13 cellular contexts compared by ENCODE assay signal in genomic region chr7:77338883-77339629, GRCh38.
DNase-seq lines count a peak whose midpoint lies in the region; ATAC-seq and TF ChIP-seq lines count a peak whose summit lies in the region.
"Had no signal": no experiment of that assay in that cellular context is flagged by ENCODE, and none has a peak within 500 bp of the region (broad histone marks: within the 10 kb centered on the region; RNA-seq: fewer than 3 reads in every experiment).

No MANE protein-coding gene starts in this region.

- H3K4me3 ChIP-seq in Caco-2 (ENCODE audit: low read depth, low read length): no peak overlapping the region
- no peak overlapping the region for H3K4me3 ChIP-seq in fibroblast of pulmonary artery (replicated peaks; ENCODE audit: low read depth, low read length)

- TF ChIP-seq CTCF in Caco-2 (IDR thresholded peaks at IDR 0.05; ENCODE audit: insufficient read depth in 1 of 2, low read depth in 1 of 2, low read length in 1 of 2, severe bottlenecking in 1 of 2, unreplicated experiment in 1 of 2) (no peak), fibroblast of pulmonary artery (IDR thresholded peaks at IDR 0.05; ENCODE audit: low read length, missing control alignments) (no peak)

- peaks cover 10% of the 10 kb centered on the region for H3K36me3 Mint-ChIP-seq in Caco-2 (ENCODE audit: insufficient read depth, unreplicated experiment)
- peaks cover 2% of the 10 kb centered on the region for H3K36me3 Mint-ChIP-seq in natural killer cell treated with Interleukin-12 subunit alpha and Interleukin-12 subunit beta and Interleukin-15 and Interleukin-18, amount 100 ng/mL, for 72 hours

- no peaks in the 10 kb centered on the region for H3K9me3 Mint-ChIP-seq in Caco-2 (ENCODE audit: unreplicated experiment)
- H3K9me3 Mint-ChIP-seq in natural killer cell treated with Interleukin-12 subunit alpha and Interleukin-12 subunit beta and Interleukin-15 and Interleukin-18, amount 100 ng/mL, for 72 hours: peaks cover 1% of the 10 kb centered on the region
- H3K9me3 Mint-ChIP-seq: activated T-cell treated with anti-CD3 and anti-CD28 coated beads, Interleukin-2, amount 50 U/mL, for 4 hours; CD4-positive, alpha-beta T cell had no signal

- BruUV-seq in Caco-2 (replicated peaks; lab: Mats Ljungman, UMichigan): TSS peak; percentile 49

- no peaks in the 10 kb centered on the region for H3K27me3 Mint-ChIP-seq in Caco-2 (ENCODE audit: insufficient read depth, unreplicated experiment)
- H3K27me3 Mint-ChIP-seq in natural killer cell treated with Interleukin-12 subunit alpha and Interleukin-12 subunit beta and Interleukin-15 and Interleukin-18, amount 100 ng/mL, for 72 hours: no peaks in the 10 kb centered on the region
- H3K27me3 Mint-ChIP-seq: CD4-positive, alpha-beta T cell had no signal

- ATAC-seq in natural killer cell treated with Interleukin-12 subunit alpha and Interleukin-12 subunit beta and Interleukin-15 and Interleukin-18, amount 100 ng/mL, for 72 hours: peak in 1 of 2 donors; percentile 61
- ATAC-seq in HG03457 (IDR thresholded peaks at IDR 0.05; ENCODE audit: unreplicated experiment) (no peak), HG03565 (IDR thresholded peaks at IDR 0.05; ENCODE audit: unreplicated experiment) (no peak), GM21825 (IDR thresholded peaks at IDR 0.05; ENCODE audit: unreplicated experiment) (no peak)
- ATAC-seq: activated T-cell treated with anti-CD3 and anti-CD28 coated beads, Interleukin-2, amount 50 U/mL, for 4 hours had no signal

- peak overlapping the region; percentile 16 for H3K4me3 Mint-ChIP-seq in Caco-2 (ENCODE audit: unreplicated experiment)
- H3K4me3 Mint-ChIP-seq in natural killer cell treated with Interleukin-12 subunit alpha and Interleukin-12 subunit beta and Interleukin-15 and Interleukin-18, amount 100 ng/mL, for 72 hours: peak overlapping the region; percentile 49
- H3K4me3 Mint-ChIP-seq: activated T-cell treated with anti-CD3 and anti-CD28 coated beads, Interleukin-2, amount 50 U/mL, for 4 hours; CD4-positive, alpha-beta T cell had no signal

- CTCF ChIA-PET in Caco-2 (lab: Charles Lee): interaction anchor here (0.7 kb wide), 1 partner anchor 92 kb away, joined by 3 read pairs; no protein-coding TSS in a partner anchor

- H3K4me1 ChIP-seq in Caco-2: peaks cover 24% of the 10 kb centered on the region

- peaks cover 21% of the 10 kb centered on the region for H3K4me1 Mint-ChIP-seq in Caco-2 (ENCODE audit: low read depth, unreplicated experiment)
- H3K4me1 Mint-ChIP-seq in natural killer cell treated with Interleukin-12 subunit alpha and Interleukin-12 subunit beta and Interleukin-15 and Interleukin-18, amount 100 ng/mL, for 72 hours (ENCODE audit: low read depth in 2 of 2): peaks cover 22 to 27% of the 10 kb centered on the region in 2 donors

- H3K27me3 ChIP-seq in Caco-2 (replicated peaks; ENCODE audit: control insufficient read depth, insufficient read depth, low read length): no peaks in the 10 kb centered on the region

- no peaks in the 10 kb centered on the region for H3K9me3 ChIP-seq in Caco-2

- peak overlapping the region; percentile 74 for H3K27ac Mint-ChIP-seq in Caco-2 (ENCODE audit: unreplicated experiment)
- peak overlapping the region in 1 of 2 donors; percentile 74 for H3K27ac Mint-ChIP-seq in natural killer cell treated with Interleukin-12 subunit alpha and Interleukin-12 subunit beta and Interleukin-15 and Interleukin-18, amount 100 ng/mL, for 72 hours
- H3K27ac Mint-ChIP-seq: CD4-positive, alpha-beta T cell had no signal

- DNase-seq in Caco-2 (peak; percentile 69 to 78), NOMO-1 treated with DMSO at 0.1 percent for 48 hours (lab: John Stamatoyannopoulos, UW; ENCODE audit: unreplicated experiment) (peak; percentile 90), fibroblast of pulmonary artery (ENCODE audit: low read depth) (peak; percentile 65), GOT3 (lab: John Stamatoyannopoulos, UW) (no peak)
- no peak for DNase-seq in natural killer cell treated with Interleukin-12 subunit alpha and Interleukin-12 subunit beta and Interleukin-15 and Interleukin-18, amount 100 ng/mL, for 72 hours (ENCODE audit: low spot score)
- DNase-seq: activated CD4-positive, CD25-positive, alpha-beta regulatory T cell; activated T-cell treated with anti-CD3 and anti-CD28 coated beads, Interleukin-2, amount 50 U/mL, for 4 hours; amygdala; CD4-positive, alpha-beta T cell; NCI-H1092 treated with DMSO at 0.1 percent for 48 hours had no signal

- intact Hi-C loops in Caco-2 (cut with micrococcal nuclease; ENCODE audit: unreplicated experiment): loop anchor here (1.0 kb wide), 1 partner anchor 120 kb away; no protein-coding TSS in a partner anchor

- no peaks in the 10 kb centered on the region for H3K36me3 ChIP-seq in Caco-2 (ENCODE audit: control insufficient read depth, insufficient read depth, low read length)

- POLR2A ChIA-PET in Caco-2 (lab: Charles Lee): interaction anchor here (0.5 kb wide), 2 partner anchors 9 to 20 kb away, joined by 4 to 6 read pairs; no protein-coding TSS in a partner anchor

Comparison
In these comparisons a context has a peak if more than half of its experiments do, and no peak if none do; other contexts are left out.
1. DNase-seq: peak in Caco-2 (2 of 2), NOMO-1 treated with DMSO at 0.1 percent for 48 hours (single experiment) and fibroblast of pulmonary artery (single experiment); none in natural killer cell treated with Interleukin-12 subunit alpha and Interleukin-12 subunit beta and Interleukin-15 and Interleukin-18, amount 100 ng/mL, for 72 hours (single experiment) and GOT3 (single experiment).